In genomic region chr6:18388252-18388651, GRCh38 we compare ENCODE assay signal across 8 cellular contexts. TPM values are rescaled to one million over a fixed set of nuclear protein-coding genes. Genes with fewer than 3 reads are reported as not detected.
DNase-seq lines count a peak whose midpoint lies in the region; ATAC-seq and TF ChIP-seq lines count a peak whose summit lies in the region.

No MANE protein-coding gene starts in this region.

- H3K79me2 ChIP-seq in PC-9 (ENCODE audit: low read depth): peaks cover 40% of the 10 kb centered on the region

- H3K27ac ChIP-seq in PC-9: peak overlapping the region; percentile 76
- H3K27ac ChIP-seq in psoas muscle: peak overlapping the region; percentile 87

- H3K9me3 ChIP-seq in ES-I3 (ENCODE audit: control insufficient read depth, insufficient read depth, low read length) (no peaks in the 10 kb centered on the region), PC-9 (ENCODE audit: insufficient read depth, low read depth) (no peaks in the 10 kb centered on the region), psoas muscle (no peaks in the 10 kb centered on the region)

- intact Hi-C loops in PC-9 (cut with micrococcal nuclease; ENCODE audit: unreplicated experiment): loop anchor here (5.0 kb wide), 1 partner anchor 46 kb away; no protein-coding TSS in a partner anchor
- intact Hi-C loops in psoas muscle (cut with DNase I): loop anchor here (5.0 kb wide), 3 partner anchors 46 to 61 kb away; no protein-coding TSS in a partner anchor

- CTCF ChIA-PET in PC-9 (lab: Charles Lee): interaction anchor here (0.7 kb wide), 1 partner anchor 80 kb away, joined by 3 read pairs; no protein-coding TSS in a partner anchor

- 7 to 12% (median 10%) methylated on average over 3 of the region's 3 CpGs for WGBS in psoas muscle, 3 donors

- H3K4me2 ChIP-seq in PC-9: peak overlapping the region; percentile 91

- H3K4me1 ChIP-seq in ES-I3 (ENCODE audit: insufficient read depth, low read length) (peaks cover 15% of the 10 kb centered on the region; the same call in 1 of the 2 replicates), PC-9 (replicated peaks; ENCODE audit: insufficient read depth) (peaks cover 36% of the 10 kb centered on the region), psoas muscle (peaks cover 28% of the 10 kb centered on the region)

- peak overlapping the region; percentile 83 for H2AFZ ChIP-seq in PC-9

- BruUV-seq in PC-9 (replicated peaks; lab: Mats Ljungman, UMichigan): no TSS peak

- TF ChIP-seq POLR2A in erythroblast (IDR thresholded peaks at IDR 0.05; ENCODE audit: low read length): no peak

- no peaks in the 10 kb centered on the region for H3K9me2 ChIP-seq in PC-9 (ENCODE audit: insufficient read depth)

- peaks cover 5% of the 10 kb centered on the region; the same call in 1 of the 2 replicates for H3F3A ChIP-seq in PC-9 (ENCODE audit: insufficient read depth, low read depth)

- peak in 1 of 4 donors; percentile 27 for ATAC-seq in psoas muscle
- no peak for ATAC-seq in GM21786 (IDR thresholded peaks at IDR 0.05; ENCODE audit: unreplicated experiment)

- H3K4me3 ChIP-seq in PC-9: peak overlapping the region; percentile 80
- peak overlapping the region; percentile 72 for H3K4me3 ChIP-seq in psoas muscle

- H4K20me1 ChIP-seq in PC-9 (ENCODE audit: insufficient read depth): no peaks in the 10 kb centered on the region

- no peaks in the 10 kb centered on the region for H3K36me3 ChIP-seq in ES-I3 (ENCODE audit: insufficient read depth, low read length)
- H3K36me3 ChIP-seq in PC-9 (ENCODE audit: low read depth): no peaks in the 10 kb centered on the region
- H3K36me3 ChIP-seq in psoas muscle (ENCODE audit: insufficient read depth in 1 of 2, low read depth in 1 of 2): peaks cover 0 to 6% of the 10 kb centered on the region in 2 donors

- TF ChIP-seq CTCF in PC-9 (conservative IDR thresholded peaks at IDR 0.05) (no peak), psoas muscle (IDR thresholded peaks at IDR 0.05) (no peak)

- H3K9ac ChIP-seq in ES-I3 (ENCODE audit: low read depth, low read length): peak overlapping the region; percentile 77

- POLR2A ChIA-PET in PC-9 (lab: Charles Lee; ENCODE audit: unreplicated experiment): interaction anchor here (0.6 to 0.7 kb wide), 2 partner anchors 367 to 512 kb away, joined by 3 to 4 read pairs; no protein-coding TSS in a partner anchor

- DNase-seq in PC-9 (peak in 1 of 2 experiments; percentile 40), erythroblast (lab: John Stamatoyannopoulos, UW) (peak; percentile 23 to 39), psoas muscle (no peak), NCI-H2107 treated with DMSO at 0.1 percent for 48 hours (lab: John Stamatoyannopoulos, UW; ENCODE audit: unreplicated experiment) (no peak), cortex of kidney (lab: John Stamatoyannopoulos, UW) (no peak)
- no peak for DNase-seq in activated CD4-positive, CD25-positive, alpha-beta regulatory T cell (lab: John Stamatoyannopoulos, UW)

- H3K27me3 ChIP-seq in PC-9 (ENCODE audit: insufficient read depth, low read depth) (no peaks in the 10 kb centered on the region), psoas muscle (ENCODE audit: insufficient read depth in 3 of 3, low read length in 2 of 3) (no peaks in the 10 kb centered on the region)

RNA-seq across cellular contexts. Expression of gene RNF144B, which starts 1.1 kb away (rescaled TPM):
- total RNA-seq in PC-9 (2021) (26.2 and 34.5 TPM in 2 replicates), psoas muscle (10 to 100 TPM; 33.6 to 94.9 (median 65.4) TPM)
- polyA plus RNA-seq in psoas muscle: 10 to 100 TPM in 1 of 3 donors, 1 to 10 TPM in 2; 6.0 to 34.5 (median 7.9) TPM

Comparison
In these comparisons a context has a peak if more than half of its experiments do, and no peak if none do; other contexts are left out.
1. DNase-seq: peak in erythroblast (2 of 2); none in psoas muscle (0 of 2), NCI-H2107 treated with DMSO at 0.1 percent for 48 hours (single experiment), cortex of kidney (single experiment) and activated CD4-positive, CD25-positive, alpha-beta regulatory T cell (0 of 4).